Comparison of ENCODE assay signal across 8 cellular contexts in genomic region chr2:8836979-8837794, GRCh38. TPM values are rescaled to one million over a fixed set of nuclear protein-coding genes. Genes with fewer than 3 reads are reported as not detected.
DNase-seq lines count a peak whose midpoint lies in the region; ATAC-seq and TF ChIP-seq lines count a peak whose summit lies in the region.

Gene KIDINS220 (minus strand): TSS chr2:8837613. CDS start chr2:8827093, 10,520 bp downstream.

- H3K4me3 ChIP-seq in OCI-LY1 (ENCODE audit: low read depth, low read length, poor library complexity, severe bottlenecking) (peak within 1 kb of the TSS; percentile 84), epithelial cell of esophagus (ENCODE audit: low read length) (peak within 1 kb of the TSS; percentile 81), mononuclear cell (ENCODE audit: low read length) (peak within 1 kb of the TSS; percentile 94)

- H3K36me3 ChIP-seq in OCI-LY1 (ENCODE audit: insufficient read depth, low read length) = no peaks in the 10 kb centered on the region

- peaks cover 18% of the 10 kb centered on the region for H3K36me3 Mint-ChIP-seq in Calu3 (ENCODE audit: insufficient read depth, unreplicated experiment)

- no peaks in the 10 kb centered on the region for H3K9me2 ChIP-seq in OCI-LY1 (ENCODE audit: low read depth, low read length)

- H3K27ac Mint-ChIP-seq in Calu3 (ENCODE audit: unreplicated experiment) = peak within 1 kb of the TSS; percentile 95

- H3K27me3 Mint-ChIP-seq in Calu3 (ENCODE audit: unreplicated experiment) = peaks cover 22% of the 10 kb centered on the region

- CTCF ChIA-PET in Calu3 (lab: Charles Lee) = interaction anchor here (0.6 to 0.7 kb wide), 2 partner anchors 11 to 700 kb away, joined by 4 to 5 read pairs; no protein-coding TSS in a partner anchor

- no peak within 1 kb of the TSS for H3K27ac ChIP-seq in OCI-LY1 (ENCODE audit: low read depth, low read length, poor library complexity, severe bottlenecking)

- H3F3A ChIP-seq in OCI-LY1 (ENCODE audit: insufficient read depth, low read length) = no peaks in the 10 kb centered on the region

- peaks cover 7% of the 10 kb centered on the region; the same call in 1 of the 2 replicates for H3K79me2 ChIP-seq in OCI-LY1 (ENCODE audit: insufficient read depth, low read length)

- no peak for TF ChIP-seq CTCF in Calu3 (IDR thresholded peaks at IDR 0.05; ENCODE audit: unreplicated experiment)
- no peak for TF ChIP-seq CTCF in OCI-LY1 (IDR thresholded peaks at IDR 0.05; ENCODE audit: low read length)
- TF ChIP-seq CTCF in epithelial cell of esophagus (IDR thresholded peaks at IDR 0.05; ENCODE audit: insufficient read depth, low read depth, low read length, missing control alignments) = no peak

- peak within 1 kb of the TSS; percentile 70 for H3K9ac ChIP-seq in OCI-LY1 (ENCODE audit: low read length)

- H3K27me3 ChIP-seq in OCI-LY1 (ENCODE audit: insufficient read depth, low read length) = no peaks in the 10 kb centered on the region; the same call in 1 of the 2 replicates
- no peaks in the 10 kb centered on the region for H3K27me3 ChIP-seq in mononuclear cell (ENCODE audit: insufficient read depth, low read length)

- peak; percentile 89 for ATAC-seq in GM21381 (IDR thresholded peaks at IDR 0.05; ENCODE audit: unreplicated experiment)

- H2AFZ ChIP-seq in OCI-LY1 (ENCODE audit: low read length) = no peak within 1 kb of the TSS; the same call in 1 of the 2 replicates

- no peaks in the 10 kb centered on the region for H3K9me3 Mint-ChIP-seq in Calu3 (ENCODE audit: low read depth, unreplicated experiment)

- intact Hi-C loops in Calu3 (cut with micrococcal nuclease; ENCODE audit: unreplicated experiment) = no loop called here

- peaks cover 12% of the 10 kb centered on the region for H3K4me1 Mint-ChIP-seq in Calu3 (ENCODE audit: low read depth, unreplicated experiment)

- DNase-seq in Calu3 (peak; percentile 86), HUDEP-2 (lab: John Stamatoyannopoulos, UW; ENCODE audit: unreplicated experiment in 76 of 76) (peak in 68 of 76 experiments; percentile 26 to 86 (median 68)), activated T-cell treated with anti-CD3 and anti-CD28 coated beads for 24 hours (ENCODE audit: low read depth) (peak; percentile 82), epithelial cell of esophagus (ENCODE audit: low read depth) (peak; percentile 88)
- DNase-seq in stimulated activated CD8-positive, alpha-beta memory T cell treated with anti-CD3 and anti-CD28 coated beads, Interleukin-4, amount 100 ng/mL, for 1 hour (ENCODE audit: low read depth in 2 of 2, low spot score in 1 of 2) = peak; percentile 64 to 76

- peak within 1 kb of the TSS; percentile 85 for H3K4me2 ChIP-seq in OCI-LY1 (ENCODE audit: low read length)

- H3K9me3 ChIP-seq in OCI-LY1 (ENCODE audit: low read length) = no peaks in the 10 kb centered on the region
- H3K9me3 ChIP-seq in mononuclear cell (ENCODE audit: low read depth, low read length) = no peaks in the 10 kb centered on the region

- no TSS peak for BruUV-seq in Calu3 (replicated peaks; lab: Mats Ljungman, UMichigan)

- H4K20me1 ChIP-seq in OCI-LY1 (ENCODE audit: insufficient read depth, low read length) = no peaks in the 10 kb centered on the region

- H3K4me1 ChIP-seq in OCI-LY1 (ENCODE audit: insufficient read depth, low read length, severe bottlenecking) (peaks cover 14% of the 10 kb centered on the region), mononuclear cell (ENCODE audit: insufficient read depth, low read length) (peaks cover 46% of the 10 kb centered on the region)

- peak within 1 kb of the TSS; percentile 99 for H3K4me3 Mint-ChIP-seq in Calu3 (ENCODE audit: low read depth, unreplicated experiment)

RNA-seq across cellular contexts. Expression of gene KIDINS220, which starts in this region (rescaled TPM):
- total RNA-seq in Calu3 (2022) (33.6 and 35.4 TPM in 2 replicates), mononuclear cell (62.2 TPM)
